ENCODE assay signal across 31 cellular contexts in genomic region chr12:52530366-52530765, GRCh38. TPM values are rescaled to one million over a fixed set of nuclear protein-coding genes. Genes with fewer than 3 reads are reported as not detected.
"Had no signal": no experiment of that assay in that cellular context is flagged by ENCODE, and none has a peak within 500 bp of the region (broad histone marks: within the 10 kb centered on the region; RNA-seq: fewer than 3 reads in every experiment).

No MANE protein-coding gene starts in this region.

- H3K36me3 Mint-ChIP-seq: activated naive CD4-positive, alpha-beta T cell treated with anti-CD3 and anti-CD28 coated beads, Interleukin-2, amount 50 U/mL, for 72 hours had no signal

- H3K27me3 Mint-ChIP-seq: activated CD4-positive, alpha-beta T cell treated with anti-CD3 and anti-CD28 coated beads, Interleukin-2, amount 10 ng/mL, durations not matched to agents 24 days and 14 days; activated CD8-positive, alpha-beta T cell treated with anti-CD3 and anti-CD28 coated beads for 36 hours; activated T-helper 17 cell treated with anti-CD3 and anti-CD28 coated beads, Interleukin-2, amount 50 U/mL, for 72 hours had no signal

- H3K4me1 Mint-ChIP-seq: activated T-helper 17 cell treated with anti-CD3 and anti-CD28 coated beads, Interleukin-2, amount 50 U/mL, for 72 hours had no signal

- DNase-seq: activated CD4-positive, alpha-beta T cell treated with anti-CD3 and anti-CD28 coated beads, Interleukin-2, amount 10 ng/mL, durations not matched to agents 24 days and 14 days; activated CD4-positive, alpha-beta T cell treated with anti-CD3 and anti-CD28 coated beads, Interleukin-2, amount 50 U/mL, for 4 hours; activated CD8-positive, alpha-beta T cell treated with anti-CD3 and anti-CD28 coated beads for 36 hours; activated gamma-delta T cell treated with Interleukin-2 at 50 U/mL for 16 hours; activated naive CD4-positive, alpha-beta T cell treated with anti-CD3 and anti-CD28 coated beads for 36 hours; activated T-cell treated with anti-CD3 and anti-CD28 coated beads, Interleukin-2, amount 50 U/mL, for 1 hour; activated T-cell treated with anti-CD3 and anti-CD28 coated beads, Interleukin-2, amount 50 U/mL, for 72 hours; amniotic stem cell; central memory CD4-positive, alpha-beta T cell; NCI-H1105; NCI-H1417 treated with DMSO at 0.1 percent for 48 hours; NCI-H187 treated with DMSO at 0.1 percent for 48 hours; NCI-H2081; NCI-H2171 treated with DMSO at 0.1 percent for 48 hours; NCI-H2227 treated with DMSO at 0.1 percent for 48 hours; NCI-H446; NCI-H510A treated with DMSO at 0.1 percent for 48 hours; NCI-H526 treated with DMSO at 0.1 percent for 48 hours; SHP77 treated with DMSO at 0.1 percent for 48 hours; SK-N-SH had no signal

- H3K4me3 Mint-ChIP-seq: activated CD4-positive, alpha-beta T cell treated with anti-CD3 and anti-CD28 coated beads, Interleukin-2, amount 10 ng/mL, durations not matched to agents 24 days and 14 days; activated CD8-positive, alpha-beta T cell treated with anti-CD3 and anti-CD28 coated beads for 36 hours; activated naive CD4-positive, alpha-beta T cell treated with anti-CD3 and anti-CD28 coated beads for 36 hours; activated T-cell treated with anti-CD3 and anti-CD28 coated beads, Interleukin-2, amount 50 U/mL, for 72 hours; activated T-helper 17 cell treated with anti-CD3 and anti-CD28 coated beads, Interleukin-2, amount 50 U/mL, for 72 hours; T-helper 1 cell treated with Interleukin-12 subunit alpha and Interleukin-12 subunit beta and Interleukin-4 antibody, amounts not matched to agents 30 μg/mL and 1 μg/mL, for 36 hours; T-helper 2 cell treated with Interferon-gamma antibody and Interleukin-4, amounts not matched to agents 5 μg/mL and 100 μg/mL, for 36 hours had no signal

- ATAC-seq: activated CD8-positive, alpha-beta T cell treated with anti-CD3 and anti-CD28 coated beads for 36 hours; activated naive CD4-positive, alpha-beta T cell treated with anti-CD3 and anti-CD28 coated beads, Interleukin-2, amount 50 U/mL, for 72 hours; activated T-cell treated with anti-CD3 and anti-CD28 coated beads, Interleukin-2, amount 50 U/mL, for 72 hours; activated T-helper 17 cell treated with anti-CD3 and anti-CD28 coated beads, Interleukin-2, amount 50 U/mL, for 72 hours; Panc1 had no signal

- H3K9me3 Mint-ChIP-seq: activated CD4-positive, alpha-beta T cell treated with anti-CD3 and anti-CD28 coated beads, Interleukin-2, amount 10 ng/mL, durations not matched to agents 24 days and 14 days; activated CD8-positive, alpha-beta T cell treated with anti-CD3 and anti-CD28 coated beads for 36 hours; activated naive CD4-positive, alpha-beta T cell treated with anti-CD3 and anti-CD28 coated beads for 36 hours; activated naive CD4-positive, alpha-beta T cell treated with anti-CD3 and anti-CD28 coated beads, Interleukin-2, amount 50 U/mL, for 72 hours; activated T-cell treated with anti-CD3 and anti-CD28 coated beads, Interleukin-2, amount 50 U/mL, for 72 hours; activated T-helper 17 cell treated with anti-CD3 and anti-CD28 coated beads, Interleukin-2, amount 50 U/mL, for 72 hours; T-helper 1 cell treated with Interleukin-12 subunit alpha and Interleukin-12 subunit beta and Interleukin-4 antibody, amounts not matched to agents 30 μg/mL and 1 μg/mL, for 36 hours; T-helper 2 cell treated with Interferon-gamma antibody and Interleukin-4, amounts not matched to agents 5 μg/mL and 100 μg/mL, for 36 hours had no signal

- H3K27ac Mint-ChIP-seq: activated CD4-positive, alpha-beta T cell treated with anti-CD3 and anti-CD28 coated beads, Interleukin-2, amount 10 ng/mL, durations not matched to agents 24 days and 14 days; activated CD8-positive, alpha-beta T cell treated with anti-CD3 and anti-CD28 coated beads for 36 hours; activated naive CD4-positive, alpha-beta T cell treated with anti-CD3 and anti-CD28 coated beads for 36 hours; activated naive CD4-positive, alpha-beta T cell treated with anti-CD3 and anti-CD28 coated beads, Interleukin-2, amount 50 U/mL, for 72 hours; activated T-cell treated with anti-CD3 and anti-CD28 coated beads, Interleukin-2, amount 50 U/mL, for 72 hours; activated T-helper 17 cell treated with anti-CD3 and anti-CD28 coated beads, Interleukin-2, amount 50 U/mL, for 72 hours; T-helper 1 cell treated with Interleukin-12 subunit alpha and Interleukin-12 subunit beta and Interleukin-4 antibody, amounts not matched to agents 30 μg/mL and 1 μg/mL, for 36 hours; T-helper 2 cell treated with Interferon-gamma antibody and Interleukin-4, amounts not matched to agents 5 μg/mL and 100 μg/mL, for 36 hours had no signal

RNA-seq across cellular contexts. Expression of gene KRT5, which starts 10.2 kb away (rescaled TPM):
- total RNA-seq: activated CD4-positive, alpha-beta T cell treated with anti-CD3 and anti-CD28 coated beads, Interleukin-2, amount 10 ng/mL, durations not matched to agents 24 days and 14 days; activated CD8-positive, alpha-beta memory T cell treated with anti-CD3 and anti-CD28 coated beads for 36 hours; activated CD8-positive, alpha-beta T cell treated with anti-CD3 and anti-CD28 coated beads for 36 hours; activated naive CD4-positive, alpha-beta T cell treated with anti-CD3 and anti-CD28 coated beads for 36 hours; activated naive CD4-positive, alpha-beta T cell treated with anti-CD3 and anti-CD28 coated beads, Interleukin-2, amount 50 U/mL, for 72 hours; activated T-cell treated with anti-CD3 and anti-CD28 coated beads, Interleukin-2, amount 50 U/mL, for 72 hours; activated T-helper 17 cell treated with anti-CD3 and anti-CD28 coated beads, Interleukin-2, amount 50 U/mL, for 72 hours; LHCN-M2; RPMI7951; SJSA1 had no signal

RNA-seq across cellular contexts. Expression of gene KRT71, which starts 22.6 kb away (rescaled TPM):
- total RNA-seq: activated CD4-positive, alpha-beta T cell treated with anti-CD3 and anti-CD28 coated beads, Interleukin-2, amount 10 ng/mL, durations not matched to agents 24 days and 14 days; activated CD8-positive, alpha-beta memory T cell treated with anti-CD3 and anti-CD28 coated beads for 36 hours; activated CD8-positive, alpha-beta T cell treated with anti-CD3 and anti-CD28 coated beads for 36 hours; activated naive CD4-positive, alpha-beta T cell treated with anti-CD3 and anti-CD28 coated beads for 36 hours; activated naive CD4-positive, alpha-beta T cell treated with anti-CD3 and anti-CD28 coated beads, Interleukin-2, amount 50 U/mL, for 72 hours; activated T-cell treated with anti-CD3 and anti-CD28 coated beads, Interleukin-2, amount 50 U/mL, for 72 hours; activated T-helper 17 cell treated with anti-CD3 and anti-CD28 coated beads, Interleukin-2, amount 50 U/mL, for 72 hours; ascending aorta; LHCN-M2; RPMI7951; SJSA1 had no signal

RNA-seq across cellular contexts. Expression of gene KRT6A, which starts 37.3 kb away (rescaled TPM):
- total RNA-seq: activated CD4-positive, alpha-beta T cell treated with anti-CD3 and anti-CD28 coated beads, Interleukin-2, amount 10 ng/mL, durations not matched to agents 24 days and 14 days; activated CD8-positive, alpha-beta memory T cell treated with anti-CD3 and anti-CD28 coated beads for 36 hours; activated CD8-positive, alpha-beta T cell treated with anti-CD3 and anti-CD28 coated beads for 36 hours; activated naive CD4-positive, alpha-beta T cell treated with anti-CD3 and anti-CD28 coated beads for 36 hours; activated naive CD4-positive, alpha-beta T cell treated with anti-CD3 and anti-CD28 coated beads, Interleukin-2, amount 50 U/mL, for 72 hours; activated T-cell treated with anti-CD3 and anti-CD28 coated beads, Interleukin-2, amount 50 U/mL, for 72 hours; activated T-helper 17 cell treated with anti-CD3 and anti-CD28 coated beads, Interleukin-2, amount 50 U/mL, for 72 hours; cerebellum; LHCN-M2; RPMI7951; SJSA1 had no signal

RNA-seq across cellular contexts. Expression of gene KRT74, which starts 43.3 kb away (rescaled TPM):
- total RNA-seq: activated CD4-positive, alpha-beta T cell treated with anti-CD3 and anti-CD28 coated beads, Interleukin-2, amount 10 ng/mL, durations not matched to agents 24 days and 14 days; activated CD8-positive, alpha-beta memory T cell treated with anti-CD3 and anti-CD28 coated beads for 36 hours; activated CD8-positive, alpha-beta T cell treated with anti-CD3 and anti-CD28 coated beads for 36 hours; activated naive CD4-positive, alpha-beta T cell treated with anti-CD3 and anti-CD28 coated beads for 36 hours; activated naive CD4-positive, alpha-beta T cell treated with anti-CD3 and anti-CD28 coated beads, Interleukin-2, amount 50 U/mL, for 72 hours; activated T-helper 17 cell treated with anti-CD3 and anti-CD28 coated beads, Interleukin-2, amount 50 U/mL, for 72 hours; ascending aorta; cerebellum; LHCN-M2; RPMI7951; SJSA1 had no signal

RNA-seq across cellular contexts. Expression of gene KRT6C, which starts 56.8 kb away (rescaled TPM):
- total RNA-seq: activated CD4-positive, alpha-beta T cell treated with anti-CD3 and anti-CD28 coated beads, Interleukin-2, amount 10 ng/mL, durations not matched to agents 24 days and 14 days; activated CD8-positive, alpha-beta memory T cell treated with anti-CD3 and anti-CD28 coated beads for 36 hours; activated CD8-positive, alpha-beta T cell treated with anti-CD3 and anti-CD28 coated beads for 36 hours; activated naive CD4-positive, alpha-beta T cell treated with anti-CD3 and anti-CD28 coated beads for 36 hours; activated naive CD4-positive, alpha-beta T cell treated with anti-CD3 and anti-CD28 coated beads, Interleukin-2, amount 50 U/mL, for 72 hours; activated T-cell treated with anti-CD3 and anti-CD28 coated beads, Interleukin-2, amount 50 U/mL, for 72 hours; activated T-helper 17 cell treated with anti-CD3 and anti-CD28 coated beads, Interleukin-2, amount 50 U/mL, for 72 hours; ascending aorta; cerebellum; LHCN-M2; RPMI7951; SJSA1 had no signal
